22 cellular contexts compared by ENCODE assay signal in the genomic region with DNA sequence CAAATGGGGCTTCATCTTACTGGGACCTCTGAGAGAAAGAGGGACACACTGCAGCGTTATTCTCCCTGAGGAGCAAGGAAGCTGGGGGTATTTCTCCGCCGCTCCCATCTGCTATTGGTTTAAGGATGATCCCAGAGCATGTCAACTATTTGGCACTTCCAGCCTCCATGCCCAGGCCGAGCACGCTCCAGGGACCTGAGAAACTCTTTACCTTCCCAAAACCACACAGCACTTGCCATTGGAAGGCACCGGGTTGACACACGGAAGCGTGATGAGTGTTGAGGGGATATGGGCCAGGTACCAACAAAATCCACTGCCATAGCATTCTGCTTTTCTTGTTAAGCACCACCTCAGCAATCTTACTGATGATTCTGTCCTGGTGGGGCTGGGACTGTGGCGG.
DNase-seq lines count a peak whose midpoint lies in the region; ATAC-seq and TF ChIP-seq lines count a peak whose summit lies in the region.
"Had no signal": no experiment of that assay in that cellular context is flagged by ENCODE, and none has a peak within 500 bp of the region (broad histone marks: within the 10 kb centered on the region; RNA-seq: fewer than 3 reads in every experiment).

No MANE protein-coding gene starts in this region.

- no peaks in the 10 kb centered on the region for H3K4me1 Mint-ChIP-seq in T-helper 2 cell treated with Interferon-gamma antibody and Interleukin-4, amounts not matched to agents 5 μg/mL and 100 μg/mL, for 36 hours (ENCODE audit: low read depth)
- H3K4me1 Mint-ChIP-seq: CD4-positive, CD25-positive, alpha-beta regulatory T cell had no signal

- H3K4me3 ChIP-seq in right atrium auricular region (no peak overlapping the region), rectal smooth muscle tissue (ENCODE audit: low read length) (no peak overlapping the region), prostate gland (no peak overlapping the region)
- H3K4me3 ChIP-seq: BLaER1, GM12878, GM23248 had no signal

- H3K4me1 ChIP-seq in right atrium auricular region (no peaks in the 10 kb centered on the region), rectal smooth muscle tissue (ENCODE audit: control insufficient read depth, insufficient read depth, low read length) (no peaks in the 10 kb centered on the region), prostate gland (replicated peaks) (no peaks in the 10 kb centered on the region)
- H3K4me1 ChIP-seq: Caco-2 had no signal

- no peak overlapping the region for H3K9ac ChIP-seq in rectal smooth muscle tissue (ENCODE audit: low read length)
- H3K9ac ChIP-seq: BLaER1, GM23248 had no signal

- no peak for TF ChIP-seq POLR2A in prostate gland (IDR thresholded peaks at IDR 0.05)

- H3K27me3 Mint-ChIP-seq in T-helper 2 cell treated with Interferon-gamma antibody and Interleukin-4, amounts not matched to agents 5 μg/mL and 100 μg/mL, for 36 hours (ENCODE audit: low read depth), result no peaks in the 10 kb centered on the region
- H3K27me3 Mint-ChIP-seq: B cell had no signal

- H3K27ac ChIP-seq in right atrium auricular region (no peak overlapping the region), rectal smooth muscle tissue (ENCODE audit: low read depth, low read length) (peak overlapping the region; percentile 16), prostate gland (no peak overlapping the region)
- H3K27ac ChIP-seq: 22Rv1, BLaER1, C4-2B, GM23248 had no signal

- H3K36me3 ChIP-seq in right atrium auricular region, result no peaks in the 10 kb centered on the region
- no peaks in the 10 kb centered on the region for H3K36me3 ChIP-seq in rectal smooth muscle tissue (ENCODE audit: control insufficient read depth, insufficient read depth, low read length)
- no peaks in the 10 kb centered on the region for H3K36me3 ChIP-seq in prostate gland
- H3K36me3 ChIP-seq: BLaER1 had no signal

- H3K27me3 ChIP-seq in right atrium auricular region (no peaks in the 10 kb centered on the region), rectal smooth muscle tissue (ENCODE audit: control insufficient read depth, insufficient read depth, low read length) (no peaks in the 10 kb centered on the region), prostate gland (replicated peaks; ENCODE audit: insufficient read depth) (no peaks in the 10 kb centered on the region)
- H3K27me3 ChIP-seq: BLaER1 had no signal

- intact Hi-C loops in cardiac septum (cut with DNase I), result no loop called here
- intact Hi-C loops in prostate gland (cut with DNase I), result no loop called here

- H3K9me3 Mint-ChIP-seq in T-helper 2 cell treated with Interferon-gamma antibody and Interleukin-4, amounts not matched to agents 5 μg/mL and 100 μg/mL, for 36 hours, result no peaks in the 10 kb centered on the region
- H3K9me3 Mint-ChIP-seq: CD8-positive, alpha-beta T cell had no signal

- H3K9me3 ChIP-seq in right atrium auricular region, result no peaks in the 10 kb centered on the region
- H3K9me3 ChIP-seq in prostate gland, result no peaks in the 10 kb centered on the region
- H3K9me3 ChIP-seq: BLaER1, Caco-2 had no signal

- H3K36me3 Mint-ChIP-seq in T-helper 2 cell treated with Interferon-gamma antibody and Interleukin-4, amounts not matched to agents 5 μg/mL and 100 μg/mL, for 36 hours (ENCODE audit: low read depth), result no peaks in the 10 kb centered on the region
- H3K36me3 Mint-ChIP-seq: CD4-positive, CD25-positive, alpha-beta regulatory T cell; CD8-positive, alpha-beta T cell had no signal

- no peak overlapping the region for H3K4me3 Mint-ChIP-seq in T-helper 2 cell treated with Interferon-gamma antibody and Interleukin-4, amounts not matched to agents 5 μg/mL and 100 μg/mL, for 36 hours
- H3K4me3 Mint-ChIP-seq: B cell; CD4-positive, CD25-positive, alpha-beta regulatory T cell; CD8-positive, alpha-beta T cell had no signal

- 81% methylated on average over 9 of the region's 9 CpGs for WGBS in prostate gland

- TF ChIP-seq CTCF in right atrium auricular region (IDR thresholded peaks at IDR 0.05), result no peak
- no peak for TF ChIP-seq CTCF in prostate gland (IDR thresholded peaks at IDR 0.05)

- H3K27ac Mint-ChIP-seq in T-helper 2 cell treated with Interferon-gamma antibody and Interleukin-4, amounts not matched to agents 5 μg/mL and 100 μg/mL, for 36 hours, result no peak overlapping the region
- H3K27ac Mint-ChIP-seq: B cell; CD4-positive, CD25-positive, alpha-beta regulatory T cell; CD8-positive, alpha-beta T cell had no signal

- ATAC-seq in HG03108 (IDR thresholded peaks at IDR 0.05; ENCODE audit: unreplicated experiment), result no peak
- ATAC-seq: CD8-positive, alpha-beta T cell; GM12878 had no signal

- peak; percentile 18 for DNase-seq in right atrium auricular region (ENCODE audit: low spot score)
- no peak for DNase-seq in cardiac septum (ENCODE audit: low spot score)
- DNase-seq in islet precursor cell, result peak; percentile 20
- no peak for DNase-seq in T-helper 2 cell treated with Interferon-gamma antibody and Interleukin-4, amounts not matched to agents 5 μg/mL and 100 μg/mL, for 36 hours (ENCODE audit: low spot score)
- DNase-seq in prostate gland (ENCODE audit: low spot score), result no peak
- DNase-seq in anterior cingulate cortex (lab: John Stamatoyannopoulos, UW), result no peak
- DNase-seq: Caco-2; CD4-positive, CD25-positive, alpha-beta regulatory T cell; CD8-positive, alpha-beta T cell; DMS153; EL; GDM1; GM23248; H7; HCEC 1CT had no signal

Comparison
In these comparisons a context has a peak if more than half of its experiments do, and no peak if none do; other contexts are left out.
1. DNase-seq: peak in right atrium auricular region (single experiment) and islet precursor cell (single experiment); none in cardiac septum (single experiment), T-helper 2 cell treated with Interferon-gamma antibody and Interleukin-4, amounts not matched to agents 5 μg/mL and 100 μg/mL, for 36 hours (single experiment), prostate gland (single experiment) and anterior cingulate cortex (0 of 58).